ENCODE assay signal across 23 cellular contexts in the genomic region with DNA sequence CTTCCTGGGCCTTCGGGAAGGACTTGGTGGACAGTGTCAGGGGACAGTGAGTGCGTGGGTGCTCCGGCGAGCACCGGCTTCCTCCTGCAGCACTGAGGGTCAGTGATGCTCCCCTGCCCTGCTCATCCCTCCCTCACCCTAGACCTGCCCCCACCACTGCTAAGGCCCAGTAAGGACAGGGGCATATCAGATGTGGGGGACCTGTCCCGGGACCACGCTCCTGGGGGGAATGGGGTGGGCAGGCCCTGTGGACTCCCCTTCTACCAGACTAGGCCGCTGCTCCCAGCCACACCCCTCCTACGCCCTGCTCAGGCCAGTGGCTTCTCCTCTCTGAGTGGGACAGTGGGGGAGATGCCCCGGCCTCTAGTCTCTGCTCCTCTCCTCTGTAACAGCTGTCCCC. TPM values are rescaled to one million over a fixed set of nuclear protein-coding genes. Genes with fewer than 3 reads are reported as not detected.
"Had no signal": no experiment of that assay in that cellular context is flagged by ENCODE, and none has a peak within 500 bp of the region (broad histone marks: within the 10 kb centered on the region; RNA-seq: fewer than 3 reads in every experiment).

No MANE protein-coding gene starts in this region.

- H3K27ac ChIP-seq: epithelial cell of prostate, esophagus muscularis mucosa, heart right ventricle, neural progenitor cell, parathyroid adenoma, prostate gland, right lobe of liver had no signal

- H3K4me3 ChIP-seq: esophagus muscularis mucosa, gastrocnemius medialis, heart right ventricle, neural progenitor cell, prostate gland, right lobe of liver had no signal

- DNase-seq: effector memory CD8-positive, alpha-beta T cell; heart right ventricle; hypothalamus; kidney glomerular epithelial cell; mesendoderm; naive thymus-derived CD4-positive, alpha-beta T cell; occipital lobe; retina; right lobe of liver; stimulated activated CD4-positive, alpha-beta T cell treated with anti-CD3 and anti-CD28 coated beads, Interleukin-4, amount 100 ng/mL, for 1 hour; stimulated activated CD8-positive, alpha-beta memory T cell treated with anti-CD3 and anti-CD28 coated beads, Interleukin-4, amount 100 ng/mL, for 48 hours; trophoblast cell had no signal

- H3K9ac ChIP-seq: neural progenitor cell, parathyroid adenoma had no signal

- H3K27me3 ChIP-seq: esophagus muscularis mucosa, gastrocnemius medialis, heart right ventricle, neural progenitor cell, right lobe of liver had no signal

- H2AFZ ChIP-seq: neural progenitor cell, parathyroid adenoma had no signal

- ATAC-seq: effector memory CD8-positive, alpha-beta T cell; gastrocnemius medialis; heart right ventricle; naive thymus-derived CD4-positive, alpha-beta T cell; right lobe of liver; stimulated activated memory B cell treated with anti-CD40 and anti-IgM and Interleukin-4, amounts not matched to agents 10 μg/mL and 1 μg/mL and 100 μg/mL, for 72 hours had no signal

- H3K4me1 ChIP-seq: parathyroid adenoma had no signal

- H3K27ac Mint-ChIP-seq: dendritic cell treated with granulocyte-macrophage colony-stimulating factor and Interleukin-4, amounts not matched to agents 40 ng/mL and 50 ng/mL, for 4 days; stimulated activated memory B cell treated with anti-CD40 and anti-IgM and Interleukin-4, amounts not matched to agents 10 μg/mL and 1 μg/mL and 100 μg/mL, for 72 hours had no signal

- H3K9me3 Mint-ChIP-seq: dendritic cell treated with granulocyte-macrophage colony-stimulating factor and Interleukin-4, amounts not matched to agents 40 ng/mL and 50 ng/mL, for 4 days; effector memory CD8-positive, alpha-beta T cell; neural progenitor cell had no signal

- H3K79me2 ChIP-seq: parathyroid adenoma had no signal

- H3K4me3 Mint-ChIP-seq: dendritic cell treated with granulocyte-macrophage colony-stimulating factor and Interleukin-4, amounts not matched to agents 40 ng/mL and 50 ng/mL, for 4 days; neural progenitor cell; stimulated activated memory B cell treated with anti-CD40 and anti-IgM and Interleukin-4, amounts not matched to agents 10 μg/mL and 1 μg/mL and 100 μg/mL, for 72 hours had no signal

- H3K36me3 ChIP-seq: neural progenitor cell, prostate gland, right lobe of liver had no signal

- H3K9me3 ChIP-seq: esophagus muscularis mucosa, gastrocnemius medialis, heart right ventricle, prostate gland, right lobe of liver had no signal

- H3K4me2 ChIP-seq: neural progenitor cell had no signal

- H3K27me3 Mint-ChIP-seq: effector memory CD8-positive, alpha-beta T cell; stimulated activated memory B cell treated with anti-CD40 and anti-IgM and Interleukin-4, amounts not matched to agents 10 μg/mL and 1 μg/mL and 100 μg/mL, for 72 hours had no signal

RNA-seq across cellular contexts. Expression of gene CATSPERD, which starts 43.3 kb away (rescaled TPM):
- total RNA-seq: fibroblast of villous mesenchyme, gastrocnemius medialis, heart right ventricle, liver, lung microvascular endothelial cell, occipital lobe, right lobe of liver had no signal
- polyA plus RNA-seq: heart right ventricle; liver; naive thymus-derived CD4-positive, alpha-beta T cell had no signal
